7 cellular contexts compared by ENCODE assay signal in the genomic region with DNA sequence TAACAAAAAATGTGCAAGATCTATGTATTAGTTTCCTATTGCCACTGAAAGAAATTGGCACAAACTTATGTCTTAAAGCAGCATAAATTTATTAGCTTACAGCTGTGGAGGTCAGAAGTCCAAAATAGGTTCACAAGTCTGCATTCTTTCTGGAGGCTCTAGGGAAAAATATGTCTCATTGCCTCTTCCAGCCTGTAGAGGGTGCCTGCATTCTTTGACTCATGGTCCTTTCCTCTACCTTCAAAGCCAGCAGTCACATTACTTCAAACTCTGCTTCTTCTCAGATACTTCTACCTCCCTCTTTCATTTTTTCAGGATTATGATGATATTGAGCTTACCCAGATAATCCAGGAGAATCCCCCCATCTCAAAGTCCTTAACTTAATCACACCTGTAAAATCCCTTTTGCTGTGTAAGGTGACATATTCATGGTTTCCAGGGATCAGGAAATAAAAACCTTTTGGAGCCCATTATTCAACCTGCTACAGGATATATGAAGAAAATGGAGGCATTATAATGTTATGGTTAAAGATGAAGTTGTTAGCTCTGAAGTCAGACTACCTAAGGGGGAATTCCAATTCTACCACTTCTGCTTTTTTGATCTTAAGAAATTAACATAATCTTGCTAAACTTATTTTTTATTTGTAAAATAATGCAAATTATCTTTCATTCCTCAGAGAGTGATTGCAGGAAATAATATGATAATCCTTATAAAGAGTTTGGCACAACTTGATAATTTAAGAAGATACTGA.
DNase-seq lines count a peak whose midpoint lies in the region; ATAC-seq and TF ChIP-seq lines count a peak whose summit lies in the region.
"Not testable (repeated sequence)": the region's sequence is repeated elsewhere in the genome, so short reads cannot be mapped to it uniquely, and the experiment has no call there.

No MANE protein-coding gene starts in this region.

- not testable (repeated sequence) for H3K9me3 Mint-ChIP-seq in IgD-negative memory B cell

- H3F3A ChIP-seq in DOHH2 (ENCODE audit: control insufficient read depth, insufficient read depth), result not testable (repeated sequence)

- peak overlapping the region in 2 of 3 donors; percentile 48 to 74 for H3K27ac Mint-ChIP-seq in IgD-negative memory B cell

- DNase-seq in NCI-H748 (lab: John Stamatoyannopoulos, UW; ENCODE audit: unreplicated experiment) (peak; percentile 26), SK-MEL-5 (ENCODE audit: low read depth, low spot score) (peak; percentile 57), cardiac fibroblast (ENCODE audit: low read depth in 2 of 2) (peak in 1 of 2 donors; percentile 31)
- DNase-seq in kidney epithelial cell (ENCODE audit: low read depth), result not testable (repeated sequence)

- not testable (repeated sequence) for H3K27me3 Mint-ChIP-seq in IgD-negative memory B cell

- TF ChIP-seq CTCF in DOHH2 (IDR thresholded peaks at IDR 0.05; ENCODE audit: low read depth, low read length, poor library complexity, severe bottlenecking) (peak; percentile 39), cardiac fibroblast (IDR thresholded peaks at IDR 0.05; ENCODE audit: low read depth, low read length) (peak; percentile 48), kidney epithelial cell (IDR thresholded peaks at IDR 0.05; ENCODE audit: insufficient read depth, low read length, poor library complexity, severe bottlenecking) (peak; percentile 27)

- peak; percentile 58 for ATAC-seq in GM21360 (IDR thresholded peaks at IDR 0.05; ENCODE audit: unreplicated experiment)

- H3K4me1 ChIP-seq in DOHH2 (ENCODE audit: control insufficient read depth, low read length), result not testable (repeated sequence)

- H3K4me1 Mint-ChIP-seq in IgD-negative memory B cell, result not testable (repeated sequence)

- in situ Hi-C loops in SK-MEL-5 (cut with HindIII; ENCODE audit: low pct_unique_long_range_greater_than_20kb, low sequenced_read_pairs), result not testable (repeated sequence)

- not testable (repeated sequence) for H3K4me2 ChIP-seq in DOHH2 (ENCODE audit: low read length)

- not testable (repeated sequence) for H3K4me3 ChIP-seq in DOHH2 (ENCODE audit: low read length); cardiac fibroblast (replicated peaks in 1 of 2; ENCODE audit: low read depth in 2 of 2, low read length in 2 of 2); kidney epithelial cell (ENCODE audit: low read depth, low read length)

- not testable (repeated sequence) for H3K79me2 ChIP-seq in DOHH2 (ENCODE audit: control insufficient read depth, low read length)

- H3K9me3 ChIP-seq in DOHH2 (ENCODE audit: control insufficient read depth, insufficient read depth, low read length), result not testable (repeated sequence)

- not testable (repeated sequence) for H3K27me3 ChIP-seq in DOHH2 (ENCODE audit: control insufficient read depth, low read length); kidney epithelial cell (ENCODE audit: control insufficient read depth, insufficient read depth, low read length)

- peak overlapping the region in 2 of 4 donors; percentile 60 to 68 for H3K4me3 Mint-ChIP-seq in IgD-negative memory B cell

- H3K36me3 ChIP-seq in DOHH2 (ENCODE audit: control insufficient read depth, low read length); kidney epithelial cell (ENCODE audit: control insufficient read depth, insufficient read depth, low read length): not testable (repeated sequence)

- not testable (repeated sequence) for H3K9me2 ChIP-seq in DOHH2 (replicated peaks; ENCODE audit: control insufficient read depth, low read length)

- not testable (repeated sequence) for H3K27ac ChIP-seq in DOHH2 (ENCODE audit: low read depth, low read length)

- not testable (repeated sequence) for H4K20me1 ChIP-seq in DOHH2 (ENCODE audit: control insufficient read depth, insufficient read depth, low read depth, low read length)

- not testable (repeated sequence) for H3K36me3 Mint-ChIP-seq in IgD-negative memory B cell
